In the genomic region with DNA sequence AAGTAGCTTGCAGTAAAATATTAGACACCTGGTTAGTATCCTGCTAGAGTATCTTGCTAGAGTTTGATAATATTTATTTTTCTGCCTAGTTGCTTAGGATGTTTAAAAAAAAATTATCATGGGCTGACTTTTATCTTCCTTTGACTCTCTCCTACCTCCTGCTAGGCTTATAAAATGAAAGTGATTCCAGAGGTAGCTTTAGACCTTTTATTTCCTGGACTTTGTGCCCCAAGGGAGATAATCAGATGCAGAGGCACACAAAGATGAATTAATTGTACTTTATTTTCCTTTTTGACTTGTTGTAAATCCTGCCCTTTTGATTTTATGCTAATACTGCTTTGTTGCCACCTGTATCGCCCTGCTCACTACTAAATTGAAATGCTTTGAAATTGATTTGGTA, we compare ENCODE assay signal across 22 cellular contexts.
DNase-seq lines count a peak whose midpoint lies in the region; ATAC-seq and TF ChIP-seq lines count a peak whose summit lies in the region.
"Had no signal": no experiment of that assay in that cellular context is flagged by ENCODE, and none has a peak within 500 bp of the region (broad histone marks: within the 10 kb centered on the region; RNA-seq: fewer than 3 reads in every experiment).

No MANE protein-coding gene starts in this region.

- no peaks in the 10 kb centered on the region for H3K27me3 Mint-ChIP-seq in progenitor cell of endocrine pancreas

- H3K27me3 ChIP-seq in HCT116 (ENCODE audit: insufficient read depth, low read length) (no peaks in the 10 kb centered on the region), hepatocyte (no peaks in the 10 kb centered on the region), MM.1S (replicated peaks; ENCODE audit: insufficient read depth, low read length) (no peaks in the 10 kb centered on the region)
- H3K27me3 ChIP-seq: neutrophil, testis had no signal

- POLR2A ChIA-PET in HCT116 (lab: Charles Lee) (no interaction called here), RWPE1 (lab: Yijun Ruan, JAX; ENCODE audit: low non-redundant PET) (no interaction called here)

- peak overlapping the region; percentile 59 for H3K4me2 ChIP-seq in HCT116 (ENCODE audit: low read length)
- H3K4me2 ChIP-seq in hepatocyte = peak overlapping the region; percentile 55
- no peak overlapping the region for H3K4me2 ChIP-seq in MM.1S (ENCODE audit: low read depth, low read length)

- no TSS peak for BruUV-seq in HCT116 (replicated peaks; lab: Mats Ljungman, UMichigan)

- H3K36me3 ChIP-seq in HCT116 (ENCODE audit: control insufficient read depth in 1 of 2, insufficient read depth in 2 of 2, low read length in 2 of 2) (no peaks in the 10 kb centered on the region), hepatocyte (replicated peaks; ENCODE audit: insufficient read depth, low read depth) (no peaks in the 10 kb centered on the region), MM.1S (replicated peaks; ENCODE audit: insufficient read depth, low read length) (no peaks in the 10 kb centered on the region)
- H3K36me3 ChIP-seq: neutrophil had no signal

- TF ChIP-seq CTCF in HCT116 (IDR thresholded peaks at IDR 0.05 in 2 of 3, conservative IDR thresholded peaks at IDR 0.05 in 1 of 3; ENCODE audit: borderline replicate concordance in 1 of 3, insufficient read depth in 1 of 3, low read depth in 2 of 3, low read length in 2 of 3) (no peak), RWPE1 (conservative IDR thresholded peaks at IDR 0.05; ENCODE audit: low read depth) (no peak), hepatocyte (IDR thresholded peaks at IDR 0.05; ENCODE audit: poor library complexity) (no peak), progenitor cell of endocrine pancreas (IDR thresholded peaks at IDR 0.05; ENCODE audit: unreplicated experiment) (no peak), MM.1S (IDR thresholded peaks at IDR 0.05; ENCODE audit: low read length) (no peak), lower leg skin (IDR thresholded peaks at IDR 0.05) (no peak)

- CTCF ChIA-PET in HCT116 (lab: Charles Lee) = interaction anchor here (0.7 kb wide), 1 partner anchor 254 kb away, joined by 4 read pairs; no protein-coding TSS in a partner anchor
- CTCF ChIA-PET in RWPE1 (lab: Yijun Ruan, JAX) = interaction anchor here (0.5 to 0.6 kb wide), 4 partner anchors 141 to 439 kb away, joined by 3 to 4 read pairs (median 3); no protein-coding TSS in a partner anchor

- H3F3A ChIP-seq in MM.1S (ENCODE audit: insufficient read depth, low read length) = no peaks in the 10 kb centered on the region

- H3K9me3 ChIP-seq in HCT116 (ENCODE audit: control insufficient read depth in 1 of 2, insufficient read depth in 1 of 2, low read depth in 1 of 2, low read length in 2 of 2) (no peaks in the 10 kb centered on the region), hepatocyte (ENCODE audit: low read depth) (no peaks in the 10 kb centered on the region), MM.1S (replicated peaks; ENCODE audit: insufficient read depth, low read length) (no peaks in the 10 kb centered on the region)
- H3K9me3 ChIP-seq: neutrophil, testis had no signal

- H3K27ac Mint-ChIP-seq in progenitor cell of endocrine pancreas = peak overlapping the region; percentile 43
- H3K27ac Mint-ChIP-seq: activated CD4-positive, alpha-beta memory T cell treated with anti-CD3 and anti-CD28 coated beads for 36 hours; activated naive CD4-positive, alpha-beta T cell treated with anti-CD3 and anti-CD28 coated beads for 36 hours; effector memory CD8-positive, alpha-beta T cell had no signal

- RAD21 ChIA-PET in HCT116 (lab: Charles Lee; ENCODE audit: low non-redundant PET in 1 of 2, low total read pairs in 2 of 2, uncharacterized antibody in 2 of 2, unreplicated experiment in 2 of 2) = no interaction called here

- no peak for DNase-seq in HCT116 (ENCODE audit: low read depth, low spot score)
- no peak for DNase-seq in RWPE1 (ENCODE audit: low spot score)
- no peak for DNase-seq in hepatocyte (ENCODE audit: low spot score)
- DNase-seq in progenitor cell of endocrine pancreas (ENCODE audit: low spot score, unreplicated experiment) = no peak
- no peak for DNase-seq in MM.1S
- no peak for DNase-seq in lower leg skin (ENCODE audit: low spot score in 2 of 2)
- no peak for DNase-seq in occipital lobe (lab: John Stamatoyannopoulos, UW)
- DNase-seq: activated CD4-positive, alpha-beta memory T cell treated with anti-CD3 and anti-CD28 coated beads for 36 hours; activated naive CD4-positive, alpha-beta T cell treated with anti-CD3 and anti-CD28 coated beads for 36 hours; aorta; CD8-positive, alpha-beta memory T cell; effector memory CD8-positive, alpha-beta T cell; HCEC 1CT; KG1; midbrain; NCI-H1092; NCI-H2081 treated with DMSO at 0.1 percent for 48 hours; NCI-H524 treated with DMSO at 0.1 percent for 48 hours; SHP77; testis had no signal

- ATAC-seq in HCT116 (no peak), GM21447 (IDR thresholded peaks at IDR 0.05; ENCODE audit: unreplicated experiment) (no peak)
- ATAC-seq: effector memory CD8-positive, alpha-beta T cell had no signal

- no peak overlapping the region for H3K9ac ChIP-seq in HCT116 (ENCODE audit: low read length)
- no peak overlapping the region for H3K9ac ChIP-seq in MM.1S (ENCODE audit: low read length)

- no peak overlapping the region for H3K4me3 ChIP-seq in HCT116 (replicated peaks in 1 of 2; ENCODE audit: low read depth in 1 of 2, low read length in 2 of 2)
- H3K4me3 ChIP-seq in hepatocyte = no peak overlapping the region
- no peak overlapping the region for H3K4me3 ChIP-seq in MM.1S (ENCODE audit: low read length)
- H3K4me3 ChIP-seq in lower leg skin (ENCODE audit: low read depth, poor library complexity, severe bottlenecking) = no peak overlapping the region
- H3K4me3 ChIP-seq: testis had no signal

- no peak for TF ChIP-seq POLR2A in HCT116 (IDR thresholded peaks at IDR 0.05; ENCODE audit: borderline replicate concordance, extremely low read depth, insufficient read depth, insufficient read length)
- no peak for TF ChIP-seq POLR2A in lower leg skin (IDR thresholded peaks at IDR 0.05)

- peaks cover 8% of the 10 kb centered on the region for H3K36me3 Mint-ChIP-seq in progenitor cell of endocrine pancreas (ENCODE audit: insufficient read depth)
- H3K36me3 Mint-ChIP-seq: activated CD4-positive, alpha-beta memory T cell treated with anti-CD3 and anti-CD28 coated beads for 36 hours; CD8-positive, alpha-beta memory T cell had no signal

- H3K27ac ChIP-seq in HCT116 (ENCODE audit: low read depth, low read length) (no peak overlapping the region), RWPE1 (peak overlapping the region; percentile 66; the same call in 1 of the 2 replicates), hepatocyte (peak overlapping the region; percentile 70), MM.1S (ENCODE audit: low read length) (no peak overlapping the region)
- H3K27ac ChIP-seq: neutrophil, testis had no signal

- intact Hi-C loops in HCT116 (cut with micrococcal nuclease) = loop anchor here (10.0 kb wide), 1 partner anchor 559 kb away; the partner anchor contains the start of gene MARCHF7
- intact Hi-C loops in lower leg skin (cut with DNase I; ENCODE audit: low total_unique reads) = no loop called here

- 92% methylated on average over 1 of the region's 1 CpG for WGBS in hepatocyte (ENCODE audit: low lambda C conversion rate, missing lambda C conversion rate)
- 51 to 67% methylated on average over 1 of the region's 1 CpG for WGBS in lower leg skin, 2 donors

- H3K4me1 ChIP-seq in HCT116 (ENCODE audit: control insufficient read depth in 1 of 2, insufficient read depth in 2 of 2, low read length in 2 of 2) (peaks cover 41 to 53% of the 10 kb centered on the region in 2 experiments), hepatocyte (ENCODE audit: insufficient read depth) (peaks cover 51% of the 10 kb centered on the region), MM.1S (ENCODE audit: low read length) (peaks cover 1% of the 10 kb centered on the region)
- H3K4me1 ChIP-seq: testis had no signal

- H4K20me1 ChIP-seq in HCT116 (ENCODE audit: insufficient read depth) (no peaks in the 10 kb centered on the region), hepatocyte (ENCODE audit: insufficient read depth, poor library complexity, severe bottlenecking) (no peaks in the 10 kb centered on the region), MM.1S (ENCODE audit: insufficient read depth, low read length) (no peaks in the 10 kb centered on the region)

- H3K9me2 ChIP-seq in HCT116 (ENCODE audit: insufficient read depth) = no peaks in the 10 kb centered on the region
- H3K9me2 ChIP-seq in hepatocyte (replicated peaks; ENCODE audit: insufficient read depth) = no peaks in the 10 kb centered on the region
- H3K9me2 ChIP-seq in MM.1S (replicated peaks; ENCODE audit: insufficient read depth, low read length) = no peaks in the 10 kb centered on the region

- H2AFZ ChIP-seq in HCT116 (ENCODE audit: low read depth, low read length, poor library complexity, severe bottlenecking) (no peak overlapping the region), hepatocyte (no peak overlapping the region), MM.1S (ENCODE audit: low read length) (no peak overlapping the region)

- TF ChIP-seq RAD21 in HCT116 (IDR thresholded peaks at IDR 0.05; ENCODE audit: low read depth) = no peak

- no peak overlapping the region for H3K4me3 Mint-ChIP-seq in progenitor cell of endocrine pancreas (ENCODE audit: low read depth)
- H3K4me3 Mint-ChIP-seq: activated CD4-positive, alpha-beta memory T cell treated with anti-CD3 and anti-CD28 coated beads for 36 hours; activated naive CD4-positive, alpha-beta T cell treated with anti-CD3 and anti-CD28 coated beads for 36 hours; CD8-positive, alpha-beta memory T cell; effector memory CD8-positive, alpha-beta T cell had no signal

- H3K79me2 ChIP-seq in HCT116 (ENCODE audit: insufficient read depth, low read length) (no peaks in the 10 kb centered on the region), hepatocyte (peaks cover 5% of the 10 kb centered on the region), MM.1S (ENCODE audit: low read length) (no peaks in the 10 kb centered on the region)

- peaks cover 36% of the 10 kb centered on the region for H3K4me1 Mint-ChIP-seq in progenitor cell of endocrine pancreas (ENCODE audit: low read depth)

- H3K9me3 Mint-ChIP-seq in progenitor cell of endocrine pancreas (ENCODE audit: low read depth) = no peaks in the 10 kb centered on the region
- H3K9me3 Mint-ChIP-seq: activated CD4-positive, alpha-beta memory T cell treated with anti-CD3 and anti-CD28 coated beads for 36 hours; activated naive CD4-positive, alpha-beta T cell treated with anti-CD3 and anti-CD28 coated beads for 36 hours; CD8-positive, alpha-beta memory T cell; effector memory CD8-positive, alpha-beta T cell had no signal

TF ChIP-seq in HCT116, 20 proteins besides CTCF, POLR2A, EP300 and RAD21:
- TF ChIP-seq EGR1 (IDR thresholded peaks at IDR 0.05; ENCODE audit: low read depth) (no peak), SIN3A (IDR thresholded peaks at IDR 0.05; ENCODE audit: low read depth) (no peak)

Comparison
In these comparisons a context has a peak if more than half of its experiments do, and no peak if none do; other contexts are left out.
1. H3K27ac ChIP-seq: peak in RWPE1 (single experiment) and hepatocyte (single experiment); none in HCT116 (single experiment) and MM.1S (single experiment).